In genomic region chr15:72493220-72493619, GRCh38 we compare ENCODE assay signal across 24 cellular contexts.
"Had no signal": no experiment of that assay in that cellular context is flagged by ENCODE, and none has a peak within 500 bp of the region (broad histone marks: within the 10 kb centered on the region; RNA-seq: fewer than 3 reads in every experiment).

No MANE protein-coding gene starts in this region.

- H3K27me3 Mint-ChIP-seq: activated B cell treated with CpG ODN at 0.5 μM for 24 hours; activated CD4-positive, alpha-beta T cell treated with anti-CD3 and anti-CD28 coated beads for 36 hours; activated naive CD8-positive, alpha-beta T cell treated with anti-CD3 and anti-CD28 coated beads for 36 hours; activated T-cell treated with anti-CD3 and anti-CD28 coated beads, Interleukin-2, amount 50 U/mL, for 24 hours had no signal

- DNase-seq: activated B cell treated with CpG ODN at 0.5 μM for 24 hours; activated CD4-positive, alpha-beta T cell treated with anti-CD3 and anti-CD28 coated beads for 36 hours; activated CD4-positive, alpha-beta T cell treated with anti-CD3 and anti-CD28 coated beads, Interleukin-2, amount 50 U/mL, for 4 hours; activated CD8-positive, alpha-beta memory T cell treated with anti-CD3 and anti-CD28 coated beads for 24 hours; activated CD8-positive, alpha-beta memory T cell treated with anti-CD3 and anti-CD28 coated beads, Interleukin-2, amount 50 U/mL, for 4 hours; activated naive CD4-positive, alpha-beta T cell; activated naive CD8-positive, alpha-beta T cell treated with anti-CD3 and anti-CD28 coated beads for 36 hours; activated T-cell treated with anti-CD3 and anti-CD28 coated beads, Interleukin-2, amount 50 U/mL, for 24 hours; amygdala; foreskin keratinocyte; immature natural killer cell; left ventricle myocardium superior; nucleus accumbens; small intestine; stimulated activated CD4-positive, alpha-beta T cell treated with anti-CD3 and anti-CD28 coated beads, Interleukin-15, amount 100 ng/mL, for 24 hours; stimulated activated CD4-positive, alpha-beta T cell treated with anti-CD3 and anti-CD28 coated beads, Interleukin-2, amount 100 ng/mL, for 48 hours; stimulated activated CD8-positive, alpha-beta memory T cell treated with anti-CD3 and anti-CD28 coated beads, Interleukin-4, amount 100 ng/mL, for 48 hours; stimulated activated naive CD4-positive, alpha-beta T cell treated with Interleukin-2 at 50 U/mL for 16 hours; T-helper 9 cell; upper lobe of left lung had no signal

- H3K4me3 ChIP-seq: thoracic aorta, upper lobe of left lung had no signal

- H3K27ac Mint-ChIP-seq: activated B cell treated with CpG ODN at 0.5 μM for 24 hours; activated CD4-positive, alpha-beta T cell treated with anti-CD3 and anti-CD28 coated beads for 36 hours; activated naive CD8-positive, alpha-beta T cell treated with anti-CD3 and anti-CD28 coated beads for 36 hours; activated T-cell treated with anti-CD3 and anti-CD28 coated beads, Interleukin-2, amount 50 U/mL, for 24 hours; activated T-helper 2 cell treated with anti-CD3 and anti-CD28 coated beads, Interferon-gamma antibody, Interleukin-2, Interleukin-4, amounts not matched to agents 10 μg/mL and 5 μg/mL and 100 μg/mL, durations not matched to agents 14 hours and 24 hours and 36 hours had no signal

- H2AFZ ChIP-seq: parathyroid adenoma had no signal

- H3K4me3 Mint-ChIP-seq: activated B cell treated with CpG ODN at 0.5 μM for 24 hours; activated CD4-positive, alpha-beta T cell treated with anti-CD3 and anti-CD28 coated beads for 36 hours; activated naive CD8-positive, alpha-beta T cell treated with anti-CD3 and anti-CD28 coated beads for 36 hours; activated T-cell treated with anti-CD3 and anti-CD28 coated beads, Interleukin-2, amount 50 U/mL, for 24 hours; immature natural killer cell had no signal

- H3K27ac ChIP-seq: foreskin keratinocyte, parathyroid adenoma, thoracic aorta, upper lobe of left lung had no signal

- H3K9me3 Mint-ChIP-seq: activated B cell treated with CpG ODN at 0.5 μM for 24 hours; activated naive CD8-positive, alpha-beta T cell treated with anti-CD3 and anti-CD28 coated beads for 36 hours; activated T-cell treated with anti-CD3 and anti-CD28 coated beads, Interleukin-2, amount 50 U/mL, for 24 hours; activated T-helper 2 cell treated with anti-CD3 and anti-CD28 coated beads, Interferon-gamma antibody, Interleukin-2, Interleukin-4, amounts not matched to agents 10 μg/mL and 5 μg/mL and 100 μg/mL, durations not matched to agents 14 hours and 24 hours and 36 hours; immature natural killer cell had no signal

- H3K27me3 ChIP-seq: foreskin keratinocyte, upper lobe of left lung had no signal

- H3K9me3 ChIP-seq: thoracic aorta, upper lobe of left lung had no signal

- FAIRE-seq: small intestine had no signal

- H3K36me3 Mint-ChIP-seq: immature natural killer cell had no signal

- H3K36me3 ChIP-seq: thoracic aorta, upper lobe of left lung had no signal

- ATAC-seq: activated CD4-positive, alpha-beta T cell treated with anti-CD3 and anti-CD28 coated beads for 36 hours; foreskin keratinocyte; left ventricle myocardium superior; sciatic nerve had no signal

- H3K9ac ChIP-seq: parathyroid adenoma had no signal
